ENCODE assay signal across 10 cellular contexts in the genomic region with DNA sequence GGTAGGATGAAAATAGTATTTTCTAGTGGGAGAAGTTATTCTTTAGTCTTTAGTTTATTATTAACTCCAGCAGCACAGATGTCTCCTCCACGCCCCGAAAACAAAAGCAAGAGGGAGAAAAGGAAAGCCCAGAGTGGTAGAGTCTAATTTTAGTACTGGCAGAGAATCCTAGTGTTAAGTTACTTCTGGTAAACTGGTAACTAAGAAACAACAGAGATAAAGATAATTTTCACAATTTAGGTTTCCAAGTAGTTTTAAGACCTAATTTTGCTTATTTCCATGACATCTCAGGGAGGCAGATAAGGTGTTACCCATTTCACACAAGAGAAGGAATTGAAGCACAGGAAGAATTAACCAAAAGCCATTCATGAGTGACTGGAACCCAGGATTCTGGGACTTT. TPM values are rescaled to one million over a fixed set of nuclear protein-coding genes. Genes with fewer than 3 reads are reported as not detected.
DNase-seq lines count a peak whose midpoint lies in the region; ATAC-seq and TF ChIP-seq lines count a peak whose summit lies in the region.
"Had no signal": no experiment of that assay in that cellular context is flagged by ENCODE, and none has a peak within 500 bp of the region (broad histone marks: within the 10 kb centered on the region; RNA-seq: fewer than 3 reads in every experiment).

No MANE protein-coding gene starts in this region.

- H3K4me1 ChIP-seq in mammary epithelial cell (ENCODE audit: insufficient read depth, low read length), result peaks cover 27% of the 10 kb centered on the region

- in situ Hi-C loops in mammary epithelial cell (cut with MboI; ENCODE audit: low sequenced_read_pairs in 2 of 2), result no loop called here

- CTCF ChIA-PET in mammary epithelial cell (lab: Charles Lee; ENCODE audit: low non-redundant PET), result no interaction called here

- dilution Hi-C loops in mammary epithelial cell (cut with HindIII; ENCODE audit: low sequenced_read_pairs), result no loop called here

- H3K4me2 ChIP-seq in mammary epithelial cell (ENCODE audit: insufficient read depth, low read depth, low read length), result peak overlapping the region; percentile 75

- BruUV-seq in mammary epithelial cell (replicated peaks; lab: Mats Ljungman, UMichigan), result no TSS peak

- DNase-seq in mammary epithelial cell (peak; percentile 5), left lobe of liver (ENCODE audit: low spot score) (no peak), superior temporal gyrus (ENCODE audit: extremely low spot score) (peak; percentile 68), pons (ENCODE audit: low spot score) (no peak), GOT3 (lab: John Stamatoyannopoulos, UW) (no peak), NCI-H1436 (lab: John Stamatoyannopoulos, UW) (no peak), ureter (ENCODE audit: low spot score) (no peak)
- DNase-seq: SHP77 treated with DMSO at 0.1 percent for 48 hours had no signal

- H3K9me3 ChIP-seq in mammary epithelial cell (replicated peaks; ENCODE audit: insufficient read depth, low read length), result no peaks in the 10 kb centered on the region

- H3K4me3 ChIP-seq in mammary epithelial cell (replicated peaks in 1 of 3; ENCODE audit: insufficient read depth in 1 of 3, low read depth in 2 of 3, low read length in 3 of 3), result peak overlapping the region in 1 of 3 experiments; percentile 12

- no peak for TF ChIP-seq CTCF in mammary epithelial cell (conservative IDR thresholded peaks at IDR 0.05 in 1 of 2, IDR thresholded peaks at IDR 0.05 in 1 of 2; ENCODE audit: extremely low read depth in 1 of 2, insufficient read depth in 1 of 2, low read depth in 1 of 2, low read length in 2 of 2)

- ATAC-seq in HG03354 (IDR thresholded peaks at IDR 0.05; ENCODE audit: poor library complexity, severe bottlenecking, unreplicated experiment), result peak; percentile 53
- ATAC-seq in left lobe of liver, result peak; percentile 62
- ATAC-seq: natural killer cell treated with Interleukin-12 subunit alpha and Interleukin-12 subunit beta and Interleukin-15 and Interleukin-18, amount 100 ng/mL, for 72 hours had no signal

- H3K27me3 ChIP-seq in mammary epithelial cell (ENCODE audit: insufficient read depth, low read length), result no peaks in the 10 kb centered on the region

- 37% methylated on average over 2 of the region's 2 CpGs for WGBS in mammary epithelial cell (ENCODE audit: low coverage, missing lambda C conversion rate)

- no peaks in the 10 kb centered on the region for H3K36me3 ChIP-seq in mammary epithelial cell (ENCODE audit: insufficient read depth, low read length)

- no peaks in the 10 kb centered on the region for H4K20me1 ChIP-seq in mammary epithelial cell (ENCODE audit: insufficient read depth, low read length)

- H3K9ac ChIP-seq in mammary epithelial cell (ENCODE audit: insufficient read depth, low read length), result peak overlapping the region; percentile 74

- H3K79me2 ChIP-seq in mammary epithelial cell (ENCODE audit: insufficient read depth, low read length), result no peaks in the 10 kb centered on the region

- H3K27ac ChIP-seq in mammary epithelial cell (ENCODE audit: insufficient read depth, low read depth, low read length), result peak overlapping the region; percentile 87

- intact Hi-C loops in mammary epithelial cell (cut with micrococcal nuclease), result loop anchor here (1.0 kb wide), 1 partner anchor 11 kb away; no protein-coding TSS in a partner anchor

- H2AFZ ChIP-seq in mammary epithelial cell (ENCODE audit: low read depth, low read length), result peak overlapping the region; percentile 89

RNA-seq across cellular contexts. Expression of a gene that starts 16.3 kb away (rescaled TPM):
- total RNA-seq in mammary epithelial cell (100 to 1,000 TPM in 1 of 2 donors, 10 to 100 TPM in 1; 47.2 to 140 TPM), left lobe of liver (118 TPM), ureter (341 TPM)
- 253 TPM for polyA plus RNA-seq in mammary epithelial cell
- polyA minus RNA-seq in mammary epithelial cell, result 356 TPM

RNA-seq across cellular contexts. Expression of a gene that starts 33.4 kb away (rescaled TPM):
- total RNA-seq in mammary epithelial cell, result 10 to 100 TPM; 11.2 to 26.5 TPM
- 16.4 TPM for polyA plus RNA-seq in mammary epithelial cell
- polyA minus RNA-seq in mammary epithelial cell, result 68.1 TPM
- 18.1 TPM for total RNA-seq in left lobe of liver
- 58.3 TPM for total RNA-seq in ureter

Comparison
In these comparisons a context has a peak if more than half of its experiments do, and no peak if none do; other contexts are left out.
1. DNase-seq: peak in mammary epithelial cell (single experiment) and superior temporal gyrus (single experiment); none in left lobe of liver (single experiment), pons (single experiment), GOT3 (single experiment), NCI-H1436 (single experiment) and ureter (single experiment).